In genomic region chr1:65483993-65484754, GRCh38 we compare ENCODE assay signal across 1 cellular context.
TF ChIP-seq lines count a peak whose summit lies in the region.

No MANE protein-coding gene starts in this region.

TF ChIP-seq in liver, 16 proteins besides CTCF, POLR2A, EP300 and RAD21 (continued from another document):
- TF ChIP-seq, protein P1, sequence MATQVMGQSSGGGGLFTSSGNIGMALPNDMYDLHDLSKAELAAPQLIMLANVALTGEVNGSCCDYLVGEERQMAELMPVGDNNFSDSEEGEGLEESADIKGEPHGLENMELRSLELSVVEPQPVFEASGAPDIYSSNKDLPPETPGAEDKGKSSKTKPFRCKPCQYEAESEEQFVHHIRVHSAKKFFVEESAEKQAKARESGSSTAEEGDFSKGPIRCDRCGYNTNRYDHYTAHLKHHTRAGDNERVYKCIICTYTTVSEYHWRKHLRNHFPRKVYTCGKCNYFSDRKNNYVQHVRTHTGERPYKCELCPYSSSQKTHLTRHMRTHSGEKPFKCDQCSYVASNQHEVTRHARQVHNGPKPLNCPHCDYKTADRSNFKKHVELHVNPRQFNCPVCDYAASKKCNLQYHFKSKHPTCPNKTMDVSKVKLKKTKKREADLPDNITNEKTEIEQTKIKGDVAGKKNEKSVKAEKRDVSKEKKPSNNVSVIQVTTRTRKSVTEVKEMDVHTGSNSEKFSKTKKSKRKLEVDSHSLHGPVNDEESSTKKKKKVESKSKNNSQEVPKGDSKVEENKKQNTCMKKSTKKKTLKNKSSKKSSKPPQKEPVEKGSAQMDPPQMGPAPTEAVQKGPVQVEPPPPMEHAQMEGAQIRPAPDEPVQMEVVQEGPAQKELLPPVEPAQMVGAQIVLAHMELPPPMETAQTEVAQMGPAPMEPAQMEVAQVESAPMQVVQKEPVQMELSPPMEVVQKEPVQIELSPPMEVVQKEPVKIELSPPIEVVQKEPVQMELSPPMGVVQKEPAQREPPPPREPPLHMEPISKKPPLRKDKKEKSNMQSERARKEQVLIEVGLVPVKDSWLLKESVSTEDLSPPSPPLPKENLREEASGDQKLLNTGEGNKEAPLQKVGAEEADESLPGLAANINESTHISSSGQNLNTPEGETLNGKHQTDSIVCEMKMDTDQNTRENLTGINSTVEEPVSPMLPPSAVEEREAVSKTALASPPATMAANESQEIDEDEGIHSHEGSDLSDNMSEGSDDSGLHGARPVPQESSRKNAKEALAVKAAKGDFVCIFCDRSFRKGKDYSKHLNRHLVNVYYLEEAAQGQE (IDR thresholded peaks at IDR 0.05): peak; percentile 74
- TF ChIP-seq ZBTB33 (IDR thresholded peaks at IDR 0.05) (peak; percentile 88), GABPA (IDR thresholded peaks at IDR 0.05 in 1 of 2, conservative IDR thresholded peaks at IDR 0.05 in 1 of 2) (peak in 1 of 2 donors; percentile 39), TAF1 (conservative IDR thresholded peaks at IDR 0.05) (peak; percentile 36), SP1 (IDR thresholded peaks at IDR 0.05) (peak; percentile 85), EGR1 (IDR thresholded peaks at IDR 0.05; ENCODE audit: low read depth in 2 of 2) (peak in 1 of 2 donors; percentile 89), ATF3 (IDR thresholded peaks at IDR 0.05) (peak; percentile 45), FOXA2 (IDR thresholded peaks at IDR 0.05) (peak; percentile 99)
